Comparison of ENCODE assay signal across 13 cellular contexts in the genomic region with DNA sequence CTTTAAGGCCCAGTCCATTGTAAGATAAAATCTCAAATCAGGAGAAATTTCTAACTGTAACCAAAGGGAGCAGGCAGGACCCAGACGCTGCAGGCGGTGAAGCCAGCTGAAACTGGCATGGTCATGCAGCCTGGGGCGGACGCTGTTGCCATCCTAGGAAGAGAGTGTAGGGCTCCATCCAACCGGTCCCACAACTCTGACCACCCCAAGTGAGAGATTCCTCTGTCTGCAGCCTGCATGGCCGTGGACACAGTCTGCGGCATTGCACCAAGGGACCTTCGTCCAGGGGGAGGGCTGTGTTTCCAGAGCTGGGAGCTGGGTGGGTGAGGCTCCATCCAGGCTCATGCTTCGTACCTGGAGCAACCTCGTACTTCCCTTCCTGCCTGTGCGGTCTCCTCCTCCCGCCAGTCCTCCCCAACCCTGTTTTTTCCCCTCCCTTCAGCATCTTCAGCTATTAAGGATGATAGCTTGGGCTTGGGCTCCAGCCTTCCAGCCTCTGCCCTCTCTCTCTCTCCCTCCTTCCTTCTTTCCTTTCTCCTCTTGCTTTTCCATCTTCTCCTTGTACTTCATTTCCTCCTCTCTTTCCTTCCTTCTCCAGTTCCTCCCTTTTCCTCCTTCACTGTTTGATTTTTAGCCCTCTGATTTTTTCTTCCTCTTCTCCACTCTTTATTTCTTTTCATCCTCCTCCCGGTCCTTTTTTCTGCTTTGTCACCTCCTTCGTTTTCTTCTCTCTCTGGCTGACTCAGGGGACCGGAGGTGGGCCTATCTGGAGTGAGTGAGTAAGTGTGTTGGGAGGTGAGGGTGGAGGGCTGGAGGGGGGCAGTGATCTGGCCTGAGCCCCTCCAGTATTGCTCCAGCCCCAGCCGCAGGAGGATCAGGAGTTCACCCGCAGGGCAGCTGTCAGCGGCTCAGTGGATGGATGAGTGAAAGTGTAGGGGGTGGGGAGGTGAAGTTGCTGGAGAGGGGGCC. TPM values are rescaled to one million over a fixed set of nuclear protein-coding genes. Genes with fewer than 3 reads are reported as not detected.
DNase-seq lines count a peak whose midpoint lies in the region; ATAC-seq, FAIRE-seq and TF ChIP-seq lines count a peak whose summit lies in the region.
"Had no signal": no experiment of that assay in that cellular context is flagged by ENCODE, and none has a peak within 500 bp of the region (broad histone marks: within the 10 kb centered on the region; RNA-seq: fewer than 3 reads in every experiment).

No MANE protein-coding gene starts in this region.

- H4K5ac ChIP-seq in mesendoderm (ENCODE audit: low read length), result no peak overlapping the region

- FAIRE-seq in astrocyte (lab: Jason Lieb, UNC), result no peak

- peaks cover 48% of the 10 kb centered on the region for H3K4me1 Mint-ChIP-seq in astrocyte (ENCODE audit: low read depth, unreplicated experiment)
- H3K4me1 Mint-ChIP-seq: memory B cell had no signal

- H3K4me2 ChIP-seq in astrocyte (ENCODE audit: low read length), result peak overlapping the region; percentile 79
- H3K4me2 ChIP-seq in mesendoderm (ENCODE audit: low read length), result no peak overlapping the region

- DNase-seq in astrocyte (ENCODE audit: low read depth), result peak; percentile 70
- DNase-seq in mesendoderm, result peak; percentile 77
- DNase-seq in DMS114 treated with DMSO at 0.1 percent for 48 hours (lab: John Stamatoyannopoulos, UW; ENCODE audit: unreplicated experiment), result no peak
- DNase-seq: COR-L47, NCI-H1092 treated with DMSO at 0.1 percent for 48 hours had no signal

- H3K9me3 Mint-ChIP-seq in astrocyte (ENCODE audit: unreplicated experiment), result no peaks in the 10 kb centered on the region
- H3K9me3 Mint-ChIP-seq: memory B cell had no signal

- ATAC-seq in HG02884 (IDR thresholded peaks at IDR 0.05; ENCODE audit: unreplicated experiment), result no peak
- no peak for ATAC-seq in HG02610 (IDR thresholded peaks at IDR 0.05; ENCODE audit: unreplicated experiment)
- no peak for ATAC-seq in GM21423 (IDR thresholded peaks at IDR 0.05; ENCODE audit: unreplicated experiment)

- peaks cover 1% of the 10 kb centered on the region; the same call in 1 of the 2 replicates for H3K27me3 ChIP-seq in HUES6 (ENCODE audit: control insufficient read depth, insufficient read depth, low read length)
- no peaks in the 10 kb centered on the region for H3K27me3 ChIP-seq in astrocyte (ENCODE audit: insufficient read depth, low read length)
- H3K27me3 ChIP-seq in mesendoderm (ENCODE audit: insufficient read depth, low read length, poor library complexity), result no peaks in the 10 kb centered on the region

- H3K4ac ChIP-seq in mesendoderm (ENCODE audit: low read depth, low read length), result peak overlapping the region; percentile 83

- peak overlapping the region; percentile 66 for H3K4me3 Mint-ChIP-seq in astrocyte (ENCODE audit: unreplicated experiment)
- H3K4me3 Mint-ChIP-seq: memory B cell had no signal

- H3K27ac ChIP-seq in HUES6 (ENCODE audit: low read depth, low read length) (no peak overlapping the region), astrocyte (ENCODE audit: low read depth, low read length) (peak overlapping the region; percentile 87), mesendoderm (ENCODE audit: low read depth, low read length) (peak overlapping the region; percentile 88)
- H3K27ac ChIP-seq: VCaP had no signal

- no peak overlapping the region for H2BK120ac ChIP-seq in mesendoderm (ENCODE audit: low read depth, low read length)

- no peaks in the 10 kb centered on the region for H3K27me3 Mint-ChIP-seq in astrocyte (ENCODE audit: low read depth, unreplicated experiment)

- H3K27ac Mint-ChIP-seq in astrocyte (ENCODE audit: unreplicated experiment), result peak overlapping the region; percentile 95
- H3K27ac Mint-ChIP-seq: memory B cell had no signal

- H3K79me1 ChIP-seq in mesendoderm (ENCODE audit: low read length), result peaks cover 2% of the 10 kb centered on the region

- peak overlapping the region; percentile 5; the same call in 1 of the 2 replicates for H3K9ac ChIP-seq in ES-I3 (ENCODE audit: low read depth, low read length)
- peak overlapping the region; percentile 12 for H3K9ac ChIP-seq in HUES6 (ENCODE audit: low read length)
- H3K9ac ChIP-seq in astrocyte (ENCODE audit: low read length), result peak overlapping the region; percentile 74
- H3K9ac ChIP-seq in mesendoderm (ENCODE audit: low read length), result peak overlapping the region; percentile 55

- peak overlapping the region; percentile 57 for H2AK5ac ChIP-seq in mesendoderm (ENCODE audit: low read length)

- H4K8ac ChIP-seq in mesendoderm (ENCODE audit: low read depth, low read length), result no peak overlapping the region

- H3K36me3 ChIP-seq in ES-I3 (ENCODE audit: insufficient read depth, low read length) (no peaks in the 10 kb centered on the region), HUES6 (ENCODE audit: control insufficient read depth, insufficient read depth, low read length) (no peaks in the 10 kb centered on the region), astrocyte (ENCODE audit: insufficient read depth, low read length) (no peaks in the 10 kb centered on the region), mesendoderm (ENCODE audit: control insufficient read depth, insufficient read depth, low read length) (peaks cover under 1% of the 10 kb centered on the region)

- peak overlapping the region; percentile 43 for H2BK5ac ChIP-seq in mesendoderm (ENCODE audit: low read length)

- H3K79me2 ChIP-seq in astrocyte (ENCODE audit: insufficient read depth, low read length) (no peaks in the 10 kb centered on the region), mesendoderm (ENCODE audit: control insufficient read depth, insufficient read depth, low read length) (peaks cover 1% of the 10 kb centered on the region)

- no peaks in the 10 kb centered on the region for H4K20me1 ChIP-seq in astrocyte (ENCODE audit: insufficient read depth, low read length)

- H3K23ac ChIP-seq in mesendoderm (ENCODE audit: low read length), result no peak overlapping the region

- H3K36me3 Mint-ChIP-seq in astrocyte (ENCODE audit: low read depth, unreplicated experiment), result no peaks in the 10 kb centered on the region
- H3K36me3 Mint-ChIP-seq: memory B cell had no signal

- peak overlapping the region; percentile 69 for H2AFZ ChIP-seq in astrocyte (ENCODE audit: low read depth, low read length)

- peak overlapping the region; percentile 76 for H3K18ac ChIP-seq in mesendoderm (ENCODE audit: low read length)

- H3K4me3 ChIP-seq in HUES6 (ENCODE audit: low read depth, low read length) (peak overlapping the region; percentile 31), astrocyte (ENCODE audit: insufficient read depth, low read depth, low read length) (no peak overlapping the region), mesendoderm (ENCODE audit: low read length) (no peak overlapping the region)

- no peak overlapping the region for H2BK15ac ChIP-seq in mesendoderm (replicated peaks; ENCODE audit: low read depth)

- no peaks in the 10 kb centered on the region for H3K9me3 ChIP-seq in ES-I3 (ENCODE audit: control insufficient read depth, insufficient read depth, low read length)
- H3K9me3 ChIP-seq in HUES6 (ENCODE audit: control insufficient read depth, insufficient read depth, low read depth, low read length), result no peaks in the 10 kb centered on the region
- H3K9me3 ChIP-seq in astrocyte (ENCODE audit: insufficient read depth, low read depth, low read length), result no peaks in the 10 kb centered on the region

- no peak for TF ChIP-seq CTCF in astrocyte (IDR thresholded peaks at IDR 0.05; ENCODE audit: insufficient read depth, low read depth, low read length)

- H3K56ac ChIP-seq in mesendoderm (ENCODE audit: low read length), result peak overlapping the region; percentile 63

- H3K4me1 ChIP-seq in ES-I3 (ENCODE audit: insufficient read depth, low read length), result peaks cover 42% of the 10 kb centered on the region
- H3K4me1 ChIP-seq in HUES6 (ENCODE audit: control insufficient read depth, insufficient read depth, low read length), result peaks cover 60% of the 10 kb centered on the region
- peaks cover 52% of the 10 kb centered on the region for H3K4me1 ChIP-seq in astrocyte (ENCODE audit: insufficient read depth, low read length)
- H3K4me1 ChIP-seq in mesendoderm (ENCODE audit: control insufficient read depth, low read depth, low read length), result peaks cover 45% of the 10 kb centered on the region

- no CpG with 5 or more reads among the region's 18 CpGs for WGBS in mesendoderm (ENCODE audit: extremely low coverage, insufficient coverage, low lambda C conversion rate)

RNA-seq across cellular contexts. Expression of gene LHX1, which starts 17.0 kb away (rescaled TPM):
- 10.8 and 11.8 TPM in 2 replicates for total RNA-seq in astrocyte
- 20.5 TPM for polyA plus RNA-seq in mesendoderm (2013, experiment 1 of 2)
- 18.4 TPM for polyA plus RNA-seq in mesendoderm (2013, experiment 2 of 2)
- total RNA-seq: subcutaneous adipose tissue had no signal

RNA-seq across cellular contexts. Expression of gene AATF, which starts 28.4 kb away (rescaled TPM):
- total RNA-seq in astrocyte, result 47.1 and 49.1 TPM in 2 replicates
- 118 TPM for polyA plus RNA-seq in mesendoderm (2013, experiment 1 of 2)
- 114 TPM for polyA plus RNA-seq in mesendoderm (2013, experiment 2 of 2)

Comparison
In these comparisons a context has a peak if more than half of its experiments do, and no peak if none do; other contexts are left out.
1. H3K9ac ChIP-seq: peak in every context shown above with its lines; median percentile 74 in astrocyte; 55 in mesendoderm; 12 in HUES6; 5 in ES-I3.